ENCODE assay signal across 25 cellular contexts in genomic region chr19:50359432-50359818, GRCh38. TPM values are rescaled to one million over a fixed set of nuclear protein-coding genes. Genes with fewer than 3 reads are reported as not detected.
A peak's percentile ranks its signal among the peaks of the same experiment; 100 is the strongest.
DNase-seq lines count a peak whose midpoint lies in the region; ATAC-seq and TF ChIP-seq lines count a peak whose summit lies in the region.
"Had no signal": no experiment of that assay in that cellular context is flagged by ENCODE, and none has a peak within 500 bp of the region (broad histone marks: within the 10 kb centered on the region; RNA-seq: fewer than 3 reads in every experiment).

No MANE protein-coding gene starts in this region.

- no peak for ATAC-seq in natural killer cell treated with Interleukin-12 subunit alpha and Interleukin-12 subunit beta and Interleukin-15 and Interleukin-18, amount 100 ng/mL, for 72 hours
- ATAC-seq: A549, gastrocnemius medialis, Right ventricle myocardium inferior, WTC11 had no signal

- H3K4ac ChIP-seq in H9 (ENCODE audit: low read depth, low read length), result no peak overlapping the region

- peaks cover 2% of the 10 kb centered on the region for H3K9me3 Mint-ChIP-seq in activated CD4-positive, alpha-beta T cell treated with anti-CD3 and anti-CD28 coated beads, Interleukin-2, amount 10 ng/mL, durations not matched to agents 7 days and 5 days
- H3K9me3 Mint-ChIP-seq in activated naive CD8-positive, alpha-beta T cell treated with anti-CD3 and anti-CD28 coated beads for 36 hours, result peaks cover 14% of the 10 kb centered on the region
- no peaks in the 10 kb centered on the region for H3K9me3 Mint-ChIP-seq in natural killer cell treated with Interleukin-12 subunit alpha and Interleukin-12 subunit beta and Interleukin-15 and Interleukin-18, amount 100 ng/mL, for 72 hours
- H3K9me3 Mint-ChIP-seq in H9, result no peaks in the 10 kb centered on the region; a peak in 2 of 5 replicates

- H3K18ac ChIP-seq in H9 (ENCODE audit: insufficient read length, low read depth, low read length), result no peak overlapping the region

- H3K4me1 Mint-ChIP-seq in activated CD4-positive, alpha-beta T cell treated with anti-CD3 and anti-CD28 coated beads, Interleukin-2, amount 10 ng/mL, durations not matched to agents 7 days and 5 days, result peaks cover 57% of the 10 kb centered on the region
- H3K4me1 Mint-ChIP-seq in activated naive CD8-positive, alpha-beta T cell treated with anti-CD3 and anti-CD28 coated beads for 36 hours, result peaks cover 62% of the 10 kb centered on the region
- peaks cover 54 to 62% of the 10 kb centered on the region in 2 donors for H3K4me1 Mint-ChIP-seq in natural killer cell treated with Interleukin-12 subunit alpha and Interleukin-12 subunit beta and Interleukin-15 and Interleukin-18, amount 100 ng/mL, for 72 hours (ENCODE audit: low read depth in 2 of 2)
- peaks cover 11 to 19% of the 10 kb centered on the region in 2 experiments for H3K4me1 Mint-ChIP-seq in H9

- no peak overlapping the region for H3K14ac ChIP-seq in H9 (ENCODE audit: insufficient read depth, low read length)

- H3K9ac ChIP-seq in H9 (ENCODE audit: extremely low read depth, insufficient read length, low read length), result no peak overlapping the region

- POLR2A ChIA-PET in activated CD4-positive, alpha-beta T cell treated with anti-CD3 and anti-CD28 coated beads, Interleukin-2, amount 10 ng/mL, durations not matched to agents 7 days and 5 days (lab: Charles Lee), result no interaction called here

- no peak overlapping the region for H3K23ac ChIP-seq in H9 (ENCODE audit: insufficient read length, low read depth, low read length)

- H3K4me1 ChIP-seq in H9 (ENCODE audit: insufficient read depth, low read length), result peaks cover 2% of the 10 kb centered on the region; the same call in 1 of the 2 replicates

- CTCF ChIA-PET in activated CD4-positive, alpha-beta T cell treated with anti-CD3 and anti-CD28 coated beads, Interleukin-2, amount 10 ng/mL, durations not matched to agents 7 days and 5 days (lab: Charles Lee), result interaction anchor here (3.0 kb wide), 1 partner anchor 13 kb away, joined by 9 read pairs; no protein-coding TSS in a partner anchor

- H3K27me3 Mint-ChIP-seq in activated CD4-positive, alpha-beta T cell treated with anti-CD3 and anti-CD28 coated beads, Interleukin-2, amount 10 ng/mL, durations not matched to agents 7 days and 5 days, result no peaks in the 10 kb centered on the region
- H3K27me3 Mint-ChIP-seq in activated naive CD8-positive, alpha-beta T cell treated with anti-CD3 and anti-CD28 coated beads for 36 hours, result no peaks in the 10 kb centered on the region
- H3K27me3 Mint-ChIP-seq in natural killer cell treated with Interleukin-12 subunit alpha and Interleukin-12 subunit beta and Interleukin-15 and Interleukin-18, amount 100 ng/mL, for 72 hours, result peaks cover 0 to 2% of the 10 kb centered on the region in 2 donors
- H3K27me3 Mint-ChIP-seq in H9 (ENCODE audit: low read depth), result peaks cover 12% of the 10 kb centered on the region

- H4K5ac ChIP-seq in H9 (ENCODE audit: insufficient read length, low read depth, low read length), result no peak overlapping the region

- no peaks in the 10 kb centered on the region for H3K23me2 ChIP-seq in H9 (ENCODE audit: insufficient read length, low read depth, low read length, poor library complexity, severe bottlenecking)

- H2BK20ac ChIP-seq in H9 (ENCODE audit: low read depth, low read length, poor library complexity, severe bottlenecking), result no peak overlapping the region

- no peaks in the 10 kb centered on the region for H4K20me1 ChIP-seq in H9 (ENCODE audit: control insufficient read depth, insufficient read depth, insufficient read length)

- H3K4me3 ChIP-seq in GM12865 (ENCODE audit: low read depth, low read length), result peak overlapping the region; percentile 81
- H3K4me3 ChIP-seq: A549, cardiac muscle cell had no signal

- peak overlapping the region; percentile 99 for H3K27ac Mint-ChIP-seq in activated CD4-positive, alpha-beta T cell treated with anti-CD3 and anti-CD28 coated beads, Interleukin-2, amount 10 ng/mL, durations not matched to agents 7 days and 5 days
- H3K27ac Mint-ChIP-seq in activated naive CD8-positive, alpha-beta T cell treated with anti-CD3 and anti-CD28 coated beads for 36 hours, result peak overlapping the region; percentile 94
- H3K27ac Mint-ChIP-seq in natural killer cell treated with Interleukin-12 subunit alpha and Interleukin-12 subunit beta and Interleukin-15 and Interleukin-18, amount 100 ng/mL, for 72 hours, result peak overlapping the region; percentile 92 to 94
- no peak overlapping the region for H3K27ac Mint-ChIP-seq in H9
- H3K27ac Mint-ChIP-seq: WTC11 had no signal

- no peaks in the 10 kb centered on the region for H3K79me1 ChIP-seq in H9 (ENCODE audit: insufficient read depth, low read depth, low read length, poor library complexity, severe bottlenecking)

- no peak overlapping the region for H2BK15ac ChIP-seq in H9 (ENCODE audit: low read depth, low read length)

- H3K27ac ChIP-seq in H9 (ENCODE audit: insufficient read length, low read depth, low read length), result no peak overlapping the region
- H3K27ac ChIP-seq: A549, cardiac muscle cell had no signal

- H2BK12ac ChIP-seq in H9 (ENCODE audit: insufficient read length, low read depth, low read length), result no peak overlapping the region

- H3K27me3 ChIP-seq in H9 (ENCODE audit: insufficient read depth, low read length), result no peaks in the 10 kb centered on the region
- H3K27me3 ChIP-seq: cardiac muscle cell, gastrocnemius medialis, spleen, tibial nerve had no signal

- H4K8ac ChIP-seq in H9 (replicated peaks; ENCODE audit: insufficient read length, low read depth, low read length), result no peak overlapping the region

- no peak overlapping the region for H3K4me2 ChIP-seq in H9 (ENCODE audit: insufficient read depth, insufficient read length, low read length)
- H3K4me2 ChIP-seq: A549 had no signal

- H3K9me3 ChIP-seq in H9 (ENCODE audit: control insufficient read depth, low read depth, low read length), result no peaks in the 10 kb centered on the region
- H3K9me3 ChIP-seq: A549, gastrocnemius medialis, spleen, tibial nerve had no signal

- H3T11ph ChIP-seq in H9 (ENCODE audit: low read length), result no peak overlapping the region

- no peak overlapping the region for H2BK5ac ChIP-seq in H9 (ENCODE audit: insufficient read length, low read length)

- no peak for DNase-seq in activated CD4-positive, alpha-beta T cell treated with anti-CD3 and anti-CD28 coated beads, Interleukin-2, amount 10 ng/mL, durations not matched to agents 7 days and 5 days
- DNase-seq in activated CD4-positive, alpha-beta T cell treated with anti-CD3 and anti-CD28 coated beads for 4 hours, result no peak
- DNase-seq in GM12865 (ENCODE audit: low read depth) (no peak), H9 (no peak), HuH-7.5 (ENCODE audit: low spot score) (no peak), NCI-H748 treated with DMSO at 0.1 percent for 48 hours (lab: John Stamatoyannopoulos, UW) (no peak)
- DNase-seq in activated naive CD8-positive, alpha-beta T cell treated with anti-CD3 and anti-CD28 coated beads for 36 hours, result no peak
- DNase-seq in natural killer cell treated with Interleukin-12 subunit alpha and Interleukin-12 subunit beta and Interleukin-15 and Interleukin-18, amount 100 ng/mL, for 72 hours (ENCODE audit: low spot score), result no peak
- DNase-seq: activated CD8-positive, alpha-beta memory T cell treated with anti-CD3 and anti-CD28 coated beads, Interleukin-2, amount 50 U/mL, for 48 hours; amniotic stem cell; EL; erythroblast; gastrocnemius medialis; H7; NCI-H1048; NCI-H2029 treated with DMSO at 0.1 percent for 48 hours; spleen had no signal

- no peak overlapping the region for H4K91ac ChIP-seq in H9 (ENCODE audit: insufficient read length, low read depth, low read length)

- no CpG with 5 or more reads among the region's 9 CpGs for WGBS in H9 (ENCODE audit: extremely low coverage, insufficient read length, low lambda C conversion rate)

- H2AK5ac ChIP-seq in H9 (ENCODE audit: insufficient read length, low read length), result no peak overlapping the region

- H3K36me3 Mint-ChIP-seq in activated CD4-positive, alpha-beta T cell treated with anti-CD3 and anti-CD28 coated beads, Interleukin-2, amount 10 ng/mL, durations not matched to agents 7 days and 5 days (ENCODE audit: low read depth), result peaks cover 6% of the 10 kb centered on the region
- peaks cover 46% of the 10 kb centered on the region for H3K36me3 Mint-ChIP-seq in activated naive CD8-positive, alpha-beta T cell treated with anti-CD3 and anti-CD28 coated beads for 36 hours
- peaks cover 9% of the 10 kb centered on the region for H3K36me3 Mint-ChIP-seq in natural killer cell treated with Interleukin-12 subunit alpha and Interleukin-12 subunit beta and Interleukin-15 and Interleukin-18, amount 100 ng/mL, for 72 hours
- H3K36me3 Mint-ChIP-seq in H9 (ENCODE audit: insufficient read depth in 1 of 3, low read depth in 3 of 3), result peaks cover 0 to 8% (median 6%) of the 10 kb centered on the region in 3 experiments; a peak in 4 of 7 replicates
- H3K36me3 Mint-ChIP-seq: WTC11 had no signal

- no peaks in the 10 kb centered on the region for H3K79me2 ChIP-seq in H9 (ENCODE audit: insufficient read depth, low read length)

- no peak overlapping the region for H3K56ac ChIP-seq in H9 (ENCODE audit: insufficient read length, low read depth, low read length)

- H2AFZ ChIP-seq in H9 (ENCODE audit: low read length), result no peak overlapping the region

- TF ChIP-seq CTCF in GM12865 (IDR thresholded peaks at IDR 0.05; ENCODE audit: insufficient read depth, low read depth, low read length, missing control alignments) (no peak), H9 (conservative IDR thresholded peaks at IDR 0.05) (no peak)

- no peak overlapping the region for H2BK120ac ChIP-seq in H9 (ENCODE audit: low read depth, low read length, poor library complexity, severe bottlenecking)

- peak overlapping the region; percentile 83 for H3K4me3 Mint-ChIP-seq in activated CD4-positive, alpha-beta T cell treated with anti-CD3 and anti-CD28 coated beads, Interleukin-2, amount 10 ng/mL, durations not matched to agents 7 days and 5 days
- peak overlapping the region; percentile 82 for H3K4me3 Mint-ChIP-seq in activated naive CD8-positive, alpha-beta T cell treated with anti-CD3 and anti-CD28 coated beads for 36 hours
- peak overlapping the region; percentile 92 for H3K4me3 Mint-ChIP-seq in natural killer cell treated with Interleukin-12 subunit alpha and Interleukin-12 subunit beta and Interleukin-15 and Interleukin-18, amount 100 ng/mL, for 72 hours
- H3K4me3 Mint-ChIP-seq in H9, result no peak overlapping the region
- H3K4me3 Mint-ChIP-seq: neural crest cell, WTC11 had no signal

RNA-seq across cellular contexts. Expression of gene NAPSA, which starts 6.0 kb away (rescaled TPM):
- 1 to 10 TPM; 1.7 to 1.9 TPM for total RNA-seq in activated CD4-positive, alpha-beta T cell treated with anti-CD3 and anti-CD28 coated beads, Interleukin-2, amount 10 ng/mL, durations not matched to agents 7 days and 5 days
- total RNA-seq in activated naive CD8-positive, alpha-beta T cell treated with anti-CD3 and anti-CD28 coated beads for 36 hours, result 10 to 100 TPM; 16.1 to 18.1 TPM
- total RNA-seq in natural killer cell treated with Interleukin-12 subunit alpha and Interleukin-12 subunit beta and Interleukin-15 and Interleukin-18, amount 100 ng/mL, for 72 hours, result 10 to 100 TPM in 1 of 2 donors, 1 to 10 TPM in 1; 2.4 to 12.4 TPM
- 0.33 and 0.44 TPM in 2 replicates for total RNA-seq in H9 (2021)
- total RNA-seq: NCI-H460 had no signal

RNA-seq across cellular contexts. Expression of gene NR1H2, which starts 16.8 kb away (rescaled TPM):
- total RNA-seq in activated CD4-positive, alpha-beta T cell treated with anti-CD3 and anti-CD28 coated beads, Interleukin-2, amount 10 ng/mL, durations not matched to agents 7 days and 5 days, result 10 to 100 TPM; 55.2 to 62.2 TPM
- total RNA-seq in activated naive CD8-positive, alpha-beta T cell treated with anti-CD3 and anti-CD28 coated beads for 36 hours, result 10 to 100 TPM; 49.6 TPM
- total RNA-seq in natural killer cell treated with Interleukin-12 subunit alpha and Interleukin-12 subunit beta and Interleukin-15 and Interleukin-18, amount 100 ng/mL, for 72 hours, result 10 to 100 TPM; 84.5 to 91.9 TPM
- 33.2 and 35.8 TPM in 2 replicates for total RNA-seq in H9 (2021)

RNA-seq across cellular contexts. Expression of gene POLD1, which starts 24.7 kb away (rescaled TPM):
- total RNA-seq in activated CD4-positive, alpha-beta T cell treated with anti-CD3 and anti-CD28 coated beads, Interleukin-2, amount 10 ng/mL, durations not matched to agents 7 days and 5 days, result 100 to 1,000 TPM; 156 to 167 TPM
- 100 to 1,000 TPM; 191 to 196 TPM for total RNA-seq in activated naive CD8-positive, alpha-beta T cell treated with anti-CD3 and anti-CD28 coated beads for 36 hours
- total RNA-seq in natural killer cell treated with Interleukin-12 subunit alpha and Interleukin-12 subunit beta and Interleukin-15 and Interleukin-18, amount 100 ng/mL, for 72 hours, result 100 to 1,000 TPM in 1 of 2 donors, 10 to 100 TPM in 1; 80.0 to 246 TPM
- 165 and 178 TPM in 2 replicates for total RNA-seq in H9 (2021)

RNA-seq across cellular contexts. Expression of gene KCNC3, which starts 30.2 kb away (rescaled TPM):
- 1 to 10 TPM; 3.4 to 4.1 TPM for total RNA-seq in activated CD4-positive, alpha-beta T cell treated with anti-CD3 and anti-CD28 coated beads, Interleukin-2, amount 10 ng/mL, durations not matched to agents 7 days and 5 days
- under 1 TPM; 0.56 to 0.64 TPM for total RNA-seq in activated naive CD8-positive, alpha-beta T cell treated with anti-CD3 and anti-CD28 coated beads for 36 hours
- 10 to 100 TPM in 1 of 2 donors, 1 to 10 TPM in 1; 1.9 to 25.8 TPM for total RNA-seq in natural killer cell treated with Interleukin-12 subunit alpha and Interleukin-12 subunit beta and Interleukin-15 and Interleukin-18, amount 100 ng/mL, for 72 hours
- 15.2 and 17.3 TPM in 2 replicates for total RNA-seq in H9 (2021)

RNA-seq across cellular contexts. Expression of gene SPIB, which starts 59.3 kb away (rescaled TPM):
- total RNA-seq in activated CD4-positive, alpha-beta T cell treated with anti-CD3 and anti-CD28 coated beads, Interleukin-2, amount 10 ng/mL, durations not matched to agents 7 days and 5 days, result under 1 TPM; 0.48 to 0.50 TPM
- total RNA-seq in activated naive CD8-positive, alpha-beta T cell treated with anti-CD3 and anti-CD28 coated beads for 36 hours, result 1 to 10 TPM; 1.6 TPM
- total RNA-seq in natural killer cell treated with Interleukin-12 subunit alpha and Interleukin-12 subunit beta and Interleukin-15 and Interleukin-18, amount 100 ng/mL, for 72 hours, result 1 to 10 TPM in 1 of 2 donors, under 1 TPM in 1; 0.38 to 4.2 TPM
- total RNA-seq in H9 (2021), result 30.2 and 33.3 TPM in 2 replicates
- total RNA-seq: mesenteric fat pad, NCI-H460, neural crest cell, Right ventricle myocardium inferior had no signal

Comparison
In these comparisons a context has a peak if more than half of its experiments do, and no peak if none do; other contexts are left out.
1. H3K27ac Mint-ChIP-seq: peak in activated CD4-positive, alpha-beta T cell treated with anti-CD3 and anti-CD28 coated beads, Interleukin-2, amount 10 ng/mL, durations not matched to agents 7 days and 5 days (single experiment), activated naive CD8-positive, alpha-beta T cell treated with anti-CD3 and anti-CD28 coated beads for 36 hours (single experiment) and natural killer cell treated with Interleukin-12 subunit alpha and Interleukin-12 subunit beta and Interleukin-15 and Interleukin-18, amount 100 ng/mL, for 72 hours (2 of 2); none in H9 (0 of 3).
2. H3K4me3 Mint-ChIP-seq: peak in activated CD4-positive, alpha-beta T cell treated with anti-CD3 and anti-CD28 coated beads, Interleukin-2, amount 10 ng/mL, durations not matched to agents 7 days and 5 days (single experiment), activated naive CD8-positive, alpha-beta T cell treated with anti-CD3 and anti-CD28 coated beads for 36 hours (single experiment) and natural killer cell treated with Interleukin-12 subunit alpha and Interleukin-12 subunit beta and Interleukin-15 and Interleukin-18, amount 100 ng/mL, for 72 hours (single experiment); none in H9 (0 of 2).